Comparison of ENCODE assay signal across 9 cellular contexts in the genomic region with DNA sequence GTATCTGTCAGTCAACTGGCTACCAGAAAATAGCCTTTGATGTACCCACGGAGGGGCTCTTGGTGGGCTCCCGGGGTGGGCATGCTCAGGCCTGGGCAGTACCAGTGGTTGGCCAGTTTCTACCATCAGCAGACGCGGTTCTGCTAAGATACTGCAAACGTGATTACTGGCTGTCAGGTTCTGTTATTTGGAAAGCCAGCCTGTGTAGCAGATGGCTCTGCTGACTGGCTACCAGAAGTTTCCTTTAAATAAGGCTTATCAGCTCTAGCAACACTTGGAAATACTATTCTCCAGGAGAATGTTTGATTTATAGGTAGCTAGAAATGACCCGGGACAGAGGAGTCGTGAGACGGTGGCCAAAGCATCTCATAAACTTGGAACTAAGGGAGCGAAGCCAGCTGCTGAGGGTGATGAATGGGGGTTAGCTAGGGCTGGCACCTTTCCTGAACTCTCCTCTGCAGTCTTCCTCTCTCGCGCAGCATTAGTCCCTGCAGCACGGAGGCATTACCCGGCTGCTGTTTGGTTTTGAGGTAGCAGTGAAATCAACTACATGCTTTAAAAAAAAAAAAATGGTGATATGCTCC.
DNase-seq lines count a peak whose midpoint lies in the region; ATAC-seq and TF ChIP-seq lines count a peak whose summit lies in the region.
"Had no signal": no experiment of that assay in that cellular context is flagged by ENCODE, and none has a peak within 500 bp of the region (broad histone marks: within the 10 kb centered on the region; RNA-seq: fewer than 3 reads in every experiment).

No MANE protein-coding gene starts in this region.

- no peaks in the 10 kb centered on the region for H3K36me3 Mint-ChIP-seq in nephron (ENCODE audit: low read depth)

- H3K27ac Mint-ChIP-seq in nephron: peak overlapping the region; percentile 81 to 92 (median 92)

- peaks cover 29 to 32% of the 10 kb centered on the region in 2 donors for H3K4me1 ChIP-seq in duodenal mucosa (ENCODE audit: control insufficient read depth in 1 of 2, insufficient read depth in 2 of 2, low read length in 2 of 2)

- H3K36me3 ChIP-seq in duodenal mucosa (ENCODE audit: control insufficient read depth in 1 of 2, insufficient read depth in 2 of 2, low read length in 2 of 2): no peaks in the 10 kb centered on the region

- H3K4me3 ChIP-seq in duodenal mucosa (ENCODE audit: low read depth in 1 of 2, low read length in 2 of 2): peak overlapping the region; percentile 31 to 52

- H3K9me3 ChIP-seq in duodenal mucosa (ENCODE audit: control insufficient read depth in 1 of 2, low read length in 2 of 2): no peaks in the 10 kb centered on the region

- peaks cover 42% of the 10 kb centered on the region for H3K4me1 Mint-ChIP-seq in nephron

- no peak overlapping the region for H3K27ac ChIP-seq in duodenal mucosa (ENCODE audit: low read depth, low read length)

- peaks cover 31% of the 10 kb centered on the region for H3K27me3 Mint-ChIP-seq in nephron (ENCODE audit: low read depth)

- no peak overlapping the region for H3K9ac ChIP-seq in duodenal mucosa (ENCODE audit: low read depth in 1 of 2, low read length in 2 of 2)

- no peaks in the 10 kb centered on the region for H3K9me3 Mint-ChIP-seq in nephron

- H3K4me3 Mint-ChIP-seq in nephron: peak overlapping the region; percentile 74

- TF ChIP-seq CTCF in nephron (IDR thresholded peaks at IDR 0.05; ENCODE audit: unreplicated experiment in 3 of 3): no peak

- no peaks in the 10 kb centered on the region for H3K27me3 ChIP-seq in duodenal mucosa (ENCODE audit: control insufficient read depth in 1 of 2, insufficient read depth in 2 of 2, low read length in 2 of 2)

- no peak for ATAC-seq in GM18873 (IDR thresholded peaks at IDR 0.05; ENCODE audit: low FRiP score, unreplicated experiment)
- ATAC-seq in GM18517 (IDR thresholded peaks at IDR 0.05; ENCODE audit: unreplicated experiment): no peak
- ATAC-seq in left lobe of liver: no peak

- DNase-seq in Ammon's horn (ENCODE audit: low spot score): peak; percentile 54
- peak; percentile 40 for DNase-seq in NCI-H1694 (lab: John Stamatoyannopoulos, UW)
- no peak for DNase-seq in ecto neural progenitor cell (ENCODE audit: low spot score)
- DNase-seq in left lobe of liver (ENCODE audit: low spot score): no peak
- DNase-seq: activated T-cell treated with anti-CD3 and anti-CD28 coated beads, Interleukin-2, amount 50 U/mL, for 1 hour had no signal

Comparison
In these comparisons a context has a peak if more than half of its experiments do, and no peak if none do; other contexts are left out.
1. DNase-seq: peak in Ammon's horn (single experiment) and NCI-H1694 (single experiment); none in ecto neural progenitor cell (single experiment) and left lobe of liver (single experiment).